In genomic region chr2:20439193-20439475, GRCh38 we compare ENCODE assay signal across 11 cellular contexts. TPM values are rescaled to one million over a fixed set of nuclear protein-coding genes. Genes with fewer than 3 reads are reported as not detected.
DNase-seq lines count a peak whose midpoint lies in the region; ATAC-seq and TF ChIP-seq lines count a peak whose summit lies in the region.
"Had no signal": no experiment of that assay in that cellular context is flagged by ENCODE, and none has a peak within 500 bp of the region (broad histone marks: within the 10 kb centered on the region; RNA-seq: fewer than 3 reads in every experiment).

No MANE protein-coding gene starts in this region.

- no peak for TF ChIP-seq EP300 in sigmoid colon (IDR thresholded peaks at IDR 0.05)

- intact Hi-C loops in sigmoid colon (cut with DNase I): loop anchor here (5.0 kb wide), 1 partner anchor 42 kb away; no protein-coding TSS in a partner anchor

- POLR2A ChIA-PET in GM10248 (lab: Yijun Ruan, JAX): interaction anchor here (3.5 kb wide), 1 partner anchor 8 kb away, joined by 44 read pairs; the partner anchor contains the start of gene RHOB

- CTCF ChIA-PET in GM10248 (lab: Yijun Ruan, JAX): interaction anchor here (1.0 to 8.0 kb wide), 12 partner anchors 9 to 223 kb away, joined by 3 to 101 read pairs (median 10); partner anchors contain the start of gene HS1BP3

- no peak for TF ChIP-seq CTCF in sigmoid colon (IDR thresholded peaks at IDR 0.05)
- TF ChIP-seq CTCF in GM10248 (IDR thresholded peaks at IDR 0.05; ENCODE audit: control extremely low read depth, extremely low read depth, low read depth, missing control alignments): no peak

- ATAC-seq in SK-N-SH treated with all-trans-retinoic acid at 6 μM for 48 hours: peak; percentile 16; the same call in 1 of the 3 replicates

- TF ChIP-seq POLR2A in sigmoid colon (IDR thresholded peaks at IDR 0.05): no peak

- H3K4me3 ChIP-seq in sigmoid colon: no peak overlapping the region

- DNase-seq in DMS53 treated with DMSO at 0.1 percent for 48 hours (lab: John Stamatoyannopoulos, UW; ENCODE audit: unreplicated experiment) (peak; percentile 64), fibroblast of peridontal ligament (ENCODE audit: extremely low read depth) (peak; percentile 29), sigmoid colon (peak; percentile 45), GM10248 (ENCODE audit: extremely low spot score) (no peak), HuH-7.5 (ENCODE audit: low spot score) (no peak)
- no peak for DNase-seq in activated CD8-positive, alpha-beta memory T cell treated with anti-CD3 and anti-CD28 coated beads, Interleukin-2, amount 50 U/mL, for 4 hours
- no peak for DNase-seq in activated CD8-positive, alpha-beta memory T cell treated with anti-CD3 and anti-CD28 coated beads for 24 hours
- DNase-seq: DMS 273 treated with DMSO at 0.1 percent for 48 hours; effector memory CD4-positive, alpha-beta T cell; T-helper 2 cell had no signal

- H3K27ac ChIP-seq in sigmoid colon: peak overlapping the region; percentile 56 to 69 (median 62)

- no peaks in the 10 kb centered on the region for H3K27me3 ChIP-seq in sigmoid colon

- peaks cover 0 to 20% (median 16%) of the 10 kb centered on the region in 4 donors for H3K4me1 ChIP-seq in sigmoid colon

- WGBS in sigmoid colon, 2 donors: 25 to 71% methylated on average over 4 of the region's 4 CpGs

- H3K9me3 ChIP-seq in sigmoid colon: no peaks in the 10 kb centered on the region

- H3K36me3 ChIP-seq in sigmoid colon: no peaks in the 10 kb centered on the region

TF ChIP-seq in SK-N-SH treated with all-trans-retinoic acid at 6 μM for 48 hours, 23 proteins besides CTCF, POLR2A, EP300 and RAD21:
- TF ChIP-seq ISL1 (CRISPR knock-in tag; IDR thresholded peaks at IDR 0.05): no peak
- no peak for TF ChIP-seq ZFP3 (CRISPR knock-in tag; IDR thresholded peaks at IDR 0.05)
- TF ChIP-seq TOX (CRISPR knock-in tag; IDR thresholded peaks at IDR 0.05; ENCODE audit: borderline replicate concordance): no peak
- no peak for TF ChIP-seq ZNF565 (CRISPR knock-in tag; conservative IDR thresholded peaks at IDR 0.05; ENCODE audit: low read depth)
- no peak for TF ChIP-seq ARNTL (CRISPR knock-in tag; IDR thresholded peaks at IDR 0.05; ENCODE audit: borderline replicate concordance, low read depth)
- TF ChIP-seq OSR1 (CRISPR knock-in tag; IDR thresholded peaks at IDR 0.05): no peak
- no peak for TF ChIP-seq PATZ1 (CRISPR knock-in tag; IDR thresholded peaks at IDR 0.05; ENCODE audit: borderline replicate concordance)
- TF ChIP-seq ZFP30 (CRISPR knock-in tag; IDR thresholded peaks at IDR 0.05): no peak
- no peak for TF ChIP-seq ZNF8 (CRISPR knock-in tag; IDR thresholded peaks at IDR 0.05)
- TF ChIP-seq CSDC2 (CRISPR knock-in tag; IDR thresholded peaks at IDR 0.05): no peak
- no peak for TF ChIP-seq CREB5 (CRISPR knock-in tag; IDR thresholded peaks at IDR 0.05; ENCODE audit: low read depth)
- no peak for TF ChIP-seq ZC3H10 (CRISPR knock-in tag; IDR thresholded peaks at IDR 0.05)
- TF ChIP-seq BACH2 (CRISPR knock-in tag; IDR thresholded peaks at IDR 0.05; ENCODE audit: borderline replicate concordance): no peak

RNA-seq across cellular contexts. Expression of gene RHOB, which starts 7.7 kb away (rescaled TPM):
- 1,000 to 10,000 TPM in 2 of 4 donors, 100 to 1,000 TPM in 2; 753 to 1,323 (median 1,092) TPM for total RNA-seq in sigmoid colon
- polyA plus RNA-seq in sigmoid colon: 100 to 1,000 TPM in 2 of 3 donors, 10 to 100 TPM in 1; 60.6 to 200 (median 108) TPM

Comparison
In these comparisons a context has a peak if more than half of its experiments do, and no peak if none do; other contexts are left out.
1. DNase-seq: peak in DMS53 treated with DMSO at 0.1 percent for 48 hours (single experiment), fibroblast of peridontal ligament (single experiment) and sigmoid colon (single experiment); none in GM10248 (single experiment), HuH-7.5 (single experiment), activated CD8-positive, alpha-beta memory T cell treated with anti-CD3 and anti-CD28 coated beads, Interleukin-2, amount 50 U/mL, for 4 hours (single experiment) and activated CD8-positive, alpha-beta memory T cell treated with anti-CD3 and anti-CD28 coated beads for 24 hours (single experiment).